Comparison of ENCODE assay signal across 8 cellular contexts in genomic region chr6:28895131-28895812, GRCh38. TPM values are rescaled to one million over a fixed set of nuclear protein-coding genes. Genes with fewer than 3 reads are reported as not detected.
DNase-seq lines count a peak whose midpoint lies in the region; ATAC-seq and TF ChIP-seq lines count a peak whose summit lies in the region.

No MANE protein-coding gene starts in this region.

- H3K27ac Mint-ChIP-seq in GM23338 (peak overlapping the region; percentile 99), natural killer cell (peak overlapping the region; percentile 99)
- H3K27ac Mint-ChIP-seq in activated T-helper 2 cell treated with anti-CD3 and anti-CD28 coated beads, Interferon-gamma antibody, Interleukin-2, Interleukin-4, amounts not matched to agents 10 μg/mL and 5 μg/mL and 100 μg/mL, durations not matched to agents 14 hours and 24 hours and 36 hours = peak overlapping the region; percentile 100

- H3K4me1 ChIP-seq in GM23338 (ENCODE audit: insufficient read depth) = peaks cover 5% of the 10 kb centered on the region; the same call in 1 of the 2 replicates

- H3K27me3 Mint-ChIP-seq in GM23338 (ENCODE audit: insufficient read depth, low read depth, poor library complexity) (peaks cover 28% of the 10 kb centered on the region), natural killer cell (ENCODE audit: low read depth in 2 of 2) (no peaks in the 10 kb centered on the region)
- peaks cover 3% of the 10 kb centered on the region for H3K27me3 Mint-ChIP-seq in activated T-helper 2 cell treated with anti-CD3 and anti-CD28 coated beads, Interferon-gamma antibody, Interleukin-2, Interleukin-4, amounts not matched to agents 10 μg/mL and 5 μg/mL and 100 μg/mL, durations not matched to agents 14 hours and 24 hours and 36 hours (ENCODE audit: low read depth)

- TF ChIP-seq CTCF in GM23338 (conservative IDR thresholded peaks at IDR 0.05; ENCODE audit: low read depth in 2 of 2) (no peak), fibroblast of pulmonary artery (IDR thresholded peaks at IDR 0.05; ENCODE audit: low read length, missing control alignments) (no peak), natural killer cell (IDR thresholded peaks at IDR 0.05) (no peak)

- H3K4me3 ChIP-seq in GM23338 (peak overlapping the region; percentile 74), fibroblast of pulmonary artery (replicated peaks; ENCODE audit: low read depth, low read length) (peak overlapping the region; percentile 79)

- DNase-seq in EH (ENCODE audit: low read depth) (peak; percentile 97), GM23338 (ENCODE audit: low spot score) (peak; percentile 99), LHCN-M2 (ENCODE audit: low read depth) (peak; percentile 94), RPMI8226 (peak; percentile 97), fibroblast of pulmonary artery (ENCODE audit: low read depth) (peak; percentile 98), natural killer cell (peak; percentile 84)
- DNase-seq in activated T-helper 2 cell treated with anti-CD3 and anti-CD28 coated beads, Interferon-gamma antibody, Interleukin-2, Interleukin-4, amounts not matched to agents 10 μg/mL and 5 μg/mL and 100 μg/mL, durations not matched to agents 14 hours and 24 hours and 36 hours (ENCODE audit: low spot score) = peak; percentile 90
- peak in 4 of 6 experiments; percentile 87 to 94 (median 92) for DNase-seq in stimulated activated naive CD4-positive, alpha-beta T cell (lab: John Stamatoyannopoulos, UW)

- intact Hi-C loops in activated T-helper 2 cell treated with anti-CD3 and anti-CD28 coated beads, Interferon-gamma antibody, Interleukin-2, Interleukin-4, amounts not matched to agents 10 μg/mL and 5 μg/mL and 100 μg/mL, durations not matched to agents 14 hours and 24 hours and 36 hours (cut with micrococcal nuclease) = loop anchor here (1.0 kb wide), 1 partner anchor 11 kb away; no protein-coding TSS in a partner anchor
- intact Hi-C loops in natural killer cell (cut with micrococcal nuclease) = loop anchor here (5.0 to 10.0 kb wide), 2 partner anchors 1003 to 1060 kb away; a partner anchor contains a TSS

- H3K36me3 Mint-ChIP-seq in GM23338 (ENCODE audit: low read depth) (peaks cover 8% of the 10 kb centered on the region; the same call in 2 of the 3 replicates), natural killer cell (no peaks in the 10 kb centered on the region)
- H3K36me3 Mint-ChIP-seq in activated T-helper 2 cell treated with anti-CD3 and anti-CD28 coated beads, Interferon-gamma antibody, Interleukin-2, Interleukin-4, amounts not matched to agents 10 μg/mL and 5 μg/mL and 100 μg/mL, durations not matched to agents 14 hours and 24 hours and 36 hours (ENCODE audit: low read depth) = peaks cover 5% of the 10 kb centered on the region

- H3F3A ChIP-seq in GM23338 (replicated peaks; ENCODE audit: low read depth) = 0 out of 2 replicates have a peak, but pooled peaks cover 3% of the 10 kb centered on the region

- H3K9me3 Mint-ChIP-seq in GM23338 (peaks cover 7% of the 10 kb centered on the region; the same call in 2 of the 3 replicates), natural killer cell (peaks cover 0 to 2% of the 10 kb centered on the region in 2 donors)
- no peaks in the 10 kb centered on the region for H3K9me3 Mint-ChIP-seq in activated T-helper 2 cell treated with anti-CD3 and anti-CD28 coated beads, Interferon-gamma antibody, Interleukin-2, Interleukin-4, amounts not matched to agents 10 μg/mL and 5 μg/mL and 100 μg/mL, durations not matched to agents 14 hours and 24 hours and 36 hours

- H3K4me1 Mint-ChIP-seq in GM23338 = peaks cover 3% of the 10 kb centered on the region
- H3K4me1 Mint-ChIP-seq in activated T-helper 2 cell treated with anti-CD3 and anti-CD28 coated beads, Interferon-gamma antibody, Interleukin-2, Interleukin-4, amounts not matched to agents 10 μg/mL and 5 μg/mL and 100 μg/mL, durations not matched to agents 14 hours and 24 hours and 36 hours (ENCODE audit: low read depth) = peaks cover 10% of the 10 kb centered on the region
- peaks cover 24 to 25% of the 10 kb centered on the region in 2 donors for H3K4me1 Mint-ChIP-seq in natural killer cell

- H3K27ac ChIP-seq in GM23338 (ENCODE audit: low read depth) = peak overlapping the region; percentile 95

- H2AFZ ChIP-seq in GM23338 = no peak overlapping the region

- ATAC-seq in GM23338 = peak; percentile 85
- peak; percentile 66 to 84 (median 74) for ATAC-seq in natural killer cell

- H3K4me2 ChIP-seq in GM23338 = peak overlapping the region; percentile 76

- H3K4me3 Mint-ChIP-seq in GM23338 (peak overlapping the region; percentile 94), natural killer cell (peak overlapping the region; percentile 97)
- H3K4me3 Mint-ChIP-seq in activated T-helper 2 cell treated with anti-CD3 and anti-CD28 coated beads, Interferon-gamma antibody, Interleukin-2, Interleukin-4, amounts not matched to agents 10 μg/mL and 5 μg/mL and 100 μg/mL, durations not matched to agents 14 hours and 24 hours and 36 hours (ENCODE audit: low read depth) = peak overlapping the region; percentile 97

- H3K27me3 ChIP-seq in GM23338 (ENCODE audit: insufficient read depth) = no peaks in the 10 kb centered on the region

- no peaks in the 10 kb centered on the region for H3K9me2 ChIP-seq in GM23338 (ENCODE audit: insufficient read depth)

- no peaks in the 10 kb centered on the region for H3K79me2 ChIP-seq in GM23338 (replicated peaks; ENCODE audit: insufficient read depth)

- H4K20me1 ChIP-seq in GM23338 (replicated peaks; ENCODE audit: insufficient read depth) = no peaks in the 10 kb centered on the region; the same call in 1 of the 2 replicates

- H3K36me3 ChIP-seq in GM23338 (ENCODE audit: insufficient read depth) = no peaks in the 10 kb centered on the region

TF ChIP-seq in GM23338, 12 proteins besides CTCF, POLR2A, EP300 and RAD21:
- peak; percentile 81 for TF ChIP-seq POLR2AphosphoS5 (IDR thresholded peaks at IDR 0.05; ENCODE audit: low read depth)
- no peak for TF ChIP-seq STAT1 (IDR thresholded peaks at IDR 0.05; ENCODE audit: unreplicated experiment)
- no peak for TF ChIP-seq EZH2phosphoT487 (IDR thresholded peaks at IDR 0.05; ENCODE audit: unreplicated experiment)
- TF ChIP-seq ETS1 (IDR thresholded peaks at IDR 0.05) = peak; percentile 21; the same call in 1 of the 2 replicates
- no peak for TF ChIP-seq JUNB (IDR thresholded peaks at IDR 0.05; ENCODE audit: unreplicated experiment)

RNA-seq across cellular contexts. Expression of gene TRIM27, which starts 28.5 kb away (rescaled TPM):
- 98.4 and 127 TPM in 2 replicates for total RNA-seq in GM23338 (2014; rRNA removed; shearing (Covaris generic))
- 43.1 and 47.9 TPM in 2 replicates for polyA plus RNA-seq in GM23338 (2016; fragmentation: Nextera tagmentation; extraction: Ambion mirVana)
- 64.4 and 71.2 TPM in 2 replicates for total RNA-seq in LHCN-M2 (2014; rRNA removed)
- polyA plus RNA-seq in LHCN-M2 (2012) = 31.3 TPM
- 64.4 and 69.6 TPM in 2 replicates for total RNA-seq in activated T-helper 2 cell treated with anti-CD3 and anti-CD28 coated beads, Interferon-gamma antibody, Interleukin-2, Interleukin-4, amounts not matched to agents 10 μg/mL and 5 μg/mL and 100 μg/mL, durations not matched to agents 14 hours and 24 hours and 36 hours
- 10 to 100 TPM; 19.3 to 33.6 (median 25.1) TPM for total RNA-seq in natural killer cell

Comparison
In these comparisons a context has a peak if more than half of its experiments do, and no peak if none do; other contexts are left out.
1. Peak in every context shown above with its lines: DNase-seq, ATAC-seq, H3K4me3 ChIP-seq and H3K27ac ChIP-seq.